ENCODE assay signal across 8 cellular contexts in genomic region chr10:125161570-125162139, GRCh38. TPM values are rescaled to one million over a fixed set of nuclear protein-coding genes. Genes with fewer than 3 reads are reported as not detected.
DNase-seq lines count a peak whose midpoint lies in the region; ATAC-seq and TF ChIP-seq lines count a peak whose summit lies in the region.

No MANE protein-coding gene starts in this region.

- H3K4ac ChIP-seq in neuronal stem cell (ENCODE audit: low read length), result no peak overlapping the region

- CTCF ChIA-PET in RWPE1 (lab: Yijun Ruan, JAX), result interaction anchor here (0.6 to 0.8 kb wide), 3 partner anchors 9 to 103 kb away, joined by 3 to 5 read pairs (median 4); no protein-coding TSS in a partner anchor

- H3K36me3 ChIP-seq in fibroblast of lung (ENCODE audit: control insufficient read depth, insufficient read depth, low read length) (no peaks in the 10 kb centered on the region), neuronal stem cell (replicated peaks in 1 of 2; ENCODE audit: control insufficient read depth in 2 of 2, insufficient read depth in 2 of 2, low read length in 2 of 2) (no peaks in the 10 kb centered on the region)

- no peak overlapping the region for H4K8ac ChIP-seq in neuronal stem cell (ENCODE audit: low read depth, low read length)

- peak overlapping the region; percentile 77 for H2BK5ac ChIP-seq in neuronal stem cell (ENCODE audit: low read length)

- no peak overlapping the region for H3K14ac ChIP-seq in neuronal stem cell (ENCODE audit: low read length)

- ATAC-seq in GM21360 (IDR thresholded peaks at IDR 0.05; ENCODE audit: unreplicated experiment), result no peak
- ATAC-seq in HG03139 (IDR thresholded peaks at IDR 0.05; ENCODE audit: unreplicated experiment), result no peak

- peak overlapping the region; percentile 98 for H3K18ac ChIP-seq in neuronal stem cell (ENCODE audit: low read length)

- DNase-seq in ELF-1 (ENCODE audit: low read depth, low spot score) (peak; percentile 85), RWPE1 (ENCODE audit: low spot score) (no peak), fibroblast of lung (ENCODE audit: low read depth in 2 of 2) (peak in 1 of 2 donors; percentile 77), neuronal stem cell (ENCODE audit: low spot score) (no peak), Kasumi-1 (lab: John Stamatoyannopoulos, UW) (no peak), DMS 273 (lab: John Stamatoyannopoulos, UW; ENCODE audit: unreplicated experiment) (no peak)

- H3K27me3 ChIP-seq in fibroblast of lung (ENCODE audit: control insufficient read depth, insufficient read depth, low read length) (no peaks in the 10 kb centered on the region), neuronal stem cell (ENCODE audit: control insufficient read depth in 3 of 3, insufficient read depth in 3 of 3, low read depth in 1 of 3, low read length in 3 of 3) (no peaks in the 10 kb centered on the region)

- H3K4me3 ChIP-seq in fibroblast of lung (replicated peaks in 1 of 4; ENCODE audit: control extremely low read depth in 1 of 4, insufficient read depth in 1 of 4, low read depth in 3 of 4, low read length in 4 of 4), result peak overlapping the region; percentile 58 to 80 (median 60)
- peak overlapping the region; percentile 81 to 84 for H3K4me3 ChIP-seq in neuronal stem cell (ENCODE audit: low read length in 2 of 2)

- H2AFZ ChIP-seq in fibroblast of lung (ENCODE audit: low read length) (peak overlapping the region; percentile 15), neuronal stem cell (ENCODE audit: low read length) (peak overlapping the region; percentile 96)

- peaks cover 22% of the 10 kb centered on the region for H3K79me2 ChIP-seq in fibroblast of lung (ENCODE audit: control insufficient read depth, insufficient read depth, low read length)

- POLR2A ChIA-PET in RWPE1 (lab: Yijun Ruan, JAX; ENCODE audit: low non-redundant PET), result no interaction called here

- H2BK12ac ChIP-seq in neuronal stem cell (ENCODE audit: low read length), result no peak overlapping the region

- H3K27ac ChIP-seq in RWPE1 (peak overlapping the region; percentile 98), fibroblast of lung (ENCODE audit: insufficient read depth, low read length) (peak overlapping the region; percentile 75), neuronal stem cell (replicated peaks; ENCODE audit: low read length) (peak overlapping the region; percentile 100)

- peaks cover 6% of the 10 kb centered on the region for H3K4me1 ChIP-seq in fibroblast of lung (ENCODE audit: control insufficient read depth, extremely low read depth, insufficient read depth, low read length)
- H3K4me1 ChIP-seq in neuronal stem cell (ENCODE audit: control insufficient read depth in 2 of 2, insufficient read depth in 1 of 2, low read depth in 1 of 2, low read length in 2 of 2), result peaks cover 11 to 13% of the 10 kb centered on the region in 2 donors

- peak overlapping the region; percentile 36 for H2AK5ac ChIP-seq in neuronal stem cell (ENCODE audit: low read depth, low read length)

- H3K9ac ChIP-seq in fibroblast of lung (ENCODE audit: insufficient read depth, low read length) (peak overlapping the region; percentile 83), neuronal stem cell (ENCODE audit: low read depth, low read length, poor library complexity) (peak overlapping the region; percentile 91)

- peak overlapping the region; percentile 88 for H2BK15ac ChIP-seq in neuronal stem cell (ENCODE audit: low read length)

- no CpG with 5 or more reads among the region's 47 CpGs for WGBS in neuronal stem cell (ENCODE audit: extremely low coverage in 2 of 2, insufficient read length in 2 of 2, insufficient replicate concordance in 1 of 2), 2 donors

- H3K23ac ChIP-seq in neuronal stem cell (ENCODE audit: low read depth, low read length, poor library complexity), result peak overlapping the region; percentile 65

- H3K79me1 ChIP-seq in neuronal stem cell (ENCODE audit: low read depth, low read length), result no peaks in the 10 kb centered on the region

- peak overlapping the region; percentile 29 for H2BK120ac ChIP-seq in neuronal stem cell (ENCODE audit: low read depth, low read length)

- no peak overlapping the region for H4K91ac ChIP-seq in neuronal stem cell (ENCODE audit: low read depth, low read length, poor library complexity)

- TF ChIP-seq CTCF in RWPE1 (conservative IDR thresholded peaks at IDR 0.05; ENCODE audit: low read depth) (peak; percentile 27; the same call in 1 of the 2 replicates), fibroblast of lung (conservative IDR thresholded peaks at IDR 0.05 in 1 of 2, IDR thresholded peaks at IDR 0.05 in 1 of 2; ENCODE audit: low read depth in 1 of 2, low read length in 2 of 2) (peak; percentile 31 to 50)

- H3K4me2 ChIP-seq in fibroblast of lung (ENCODE audit: extremely low read depth, insufficient read depth, low read length) (peak overlapping the region; percentile 67), neuronal stem cell (ENCODE audit: insufficient read depth, low read length, poor library complexity, severe bottlenecking) (peak overlapping the region; percentile 91)

- H3K9me3 ChIP-seq in fibroblast of lung (ENCODE audit: control insufficient read depth, insufficient read depth, low read depth, low read length), result no peaks in the 10 kb centered on the region
- no peaks in the 10 kb centered on the region for H3K9me3 ChIP-seq in neuronal stem cell (replicated peaks in 1 of 2; ENCODE audit: control insufficient read depth in 2 of 2, insufficient read depth in 1 of 2, low read depth in 1 of 2, low read length in 2 of 2)

- no peaks in the 10 kb centered on the region for H4K20me1 ChIP-seq in fibroblast of lung (ENCODE audit: control insufficient read depth, extremely low read depth, insufficient read depth, low read length)

RNA-seq across cellular contexts. Expression of gene CTBP2, which starts 1.3 kb away (rescaled TPM):
- total RNA-seq in fibroblast of lung, result 56.8 and 73.3 TPM in 2 replicates
- 72.1 and 91.0 TPM in 2 replicates for polyA plus RNA-seq in fibroblast of lung
- polyA plus RNA-seq in fibroblast of lung (2012), result 53.0 and 60.4 TPM in 2 replicates
- 130 and 131 TPM in 2 replicates for polyA minus RNA-seq in fibroblast of lung (ENCODE audit: low replicate concordance)
- polyA plus RNA-seq in neuronal stem cell (2013, experiment 1 of 2), result 55.2 TPM
- 52.9 TPM for polyA plus RNA-seq in neuronal stem cell (2013, experiment 2 of 2)
